In the genomic region with DNA sequence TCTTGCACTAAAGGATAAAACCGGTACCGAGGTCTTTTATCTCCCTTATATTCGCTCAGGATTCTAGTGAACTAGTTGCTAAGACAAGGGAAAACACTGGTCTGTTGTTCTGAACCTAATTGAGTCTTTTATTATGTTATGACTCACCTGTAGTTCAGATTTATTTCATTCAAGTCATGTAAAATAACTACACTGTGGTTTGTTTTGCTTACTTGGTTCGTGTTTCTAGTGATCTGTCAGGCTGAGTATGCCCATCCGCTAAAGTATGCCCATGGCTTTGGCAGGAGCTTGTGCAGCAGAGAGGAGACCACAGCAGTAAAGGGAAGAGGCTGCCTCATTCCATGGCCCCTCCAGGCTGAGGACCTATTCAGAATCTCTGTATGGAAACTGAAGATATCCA, we compare ENCODE assay signal across 11 cellular contexts.
DNase-seq lines count a peak whose midpoint lies in the region; ATAC-seq and TF ChIP-seq lines count a peak whose summit lies in the region.
"Had no signal": no experiment of that assay in that cellular context is flagged by ENCODE, and none has a peak within 500 bp of the region (broad histone marks: within the 10 kb centered on the region; RNA-seq: fewer than 3 reads in every experiment).

No MANE protein-coding gene starts in this region.

- POLR2A ChIA-PET in WTC11 (lab: Charles Lee): no interaction called here
- POLR2A ChIA-PET in naive thymus-derived CD4-positive, alpha-beta T cell (lab: Charles Lee): no interaction called here

- H3K4me1 Mint-ChIP-seq in WTC11: peaks cover 45% of the 10 kb centered on the region
- peaks cover 31 to 81% (median 74%) of the 10 kb centered on the region in 7 donors for H3K4me1 Mint-ChIP-seq in naive thymus-derived CD4-positive, alpha-beta T cell

- H3K9me3 ChIP-seq in naive thymus-derived CD4-positive, alpha-beta T cell (ENCODE audit: control insufficient read depth in 2 of 3, low read length in 3 of 3): no peaks in the 10 kb centered on the region

- H3K36me3 Mint-ChIP-seq in WTC11: peaks cover 7% of the 10 kb centered on the region; the same call in 1 of the 2 replicates
- peaks cover 4 to 47% (median 32%) of the 10 kb centered on the region in 5 donors for H3K36me3 Mint-ChIP-seq in naive thymus-derived CD4-positive, alpha-beta T cell

- H3K27me3 Mint-ChIP-seq in WTC11 (ENCODE audit: low read depth): no peaks in the 10 kb centered on the region
- H3K27me3 Mint-ChIP-seq in naive thymus-derived CD4-positive, alpha-beta T cell: no peaks in the 10 kb centered on the region

- H3K27me3 ChIP-seq in naive thymus-derived CD4-positive, alpha-beta T cell (ENCODE audit: control insufficient read depth in 2 of 2, insufficient read depth in 2 of 2, low read length in 2 of 2): no peaks in the 10 kb centered on the region
- H3K27me3 ChIP-seq: dorsolateral prefrontal cortex had no signal

- peaks cover 0 to 5% of the 10 kb centered on the region in 2 donors for H3K4me1 ChIP-seq in naive thymus-derived CD4-positive, alpha-beta T cell (ENCODE audit: control insufficient read depth in 2 of 2, insufficient read depth in 2 of 2, low read length in 2 of 2)

- H3K4me3 ChIP-seq in naive thymus-derived CD4-positive, alpha-beta T cell (ENCODE audit: low read length): no peak overlapping the region
- H3K4me3 ChIP-seq: dorsolateral prefrontal cortex had no signal

- peak; percentile 84 for DNase-seq in A172 (ENCODE audit: low spot score)
- DNase-seq in GM04504 (ENCODE audit: low read depth): peak; percentile 57
- no peak for DNase-seq in WTC11 (ENCODE audit: low spot score)
- peak; percentile 66 for DNase-seq in iris pigment epithelial cell (ENCODE audit: low read depth)
- no peak for DNase-seq in NCI-H128 (lab: John Stamatoyannopoulos, UW; ENCODE audit: unreplicated experiment)
- DNase-seq in epidermal melanocyte (ENCODE audit: insufficient read length, low spot score): no peak
- DNase-seq in naive thymus-derived CD4-positive, alpha-beta T cell: no peak
- DNase-seq: dorsolateral prefrontal cortex, GF-D8, NCI-H526 treated with DMSO at 0.1 percent for 48 hours had no signal

- no peak overlapping the region for H3K27ac ChIP-seq in naive thymus-derived CD4-positive, alpha-beta T cell (ENCODE audit: low read depth, low read length)

- TF ChIP-seq CTCF in WTC11 (IDR thresholded peaks at IDR 0.05): no peak

- no peak overlapping the region for H3K4me3 Mint-ChIP-seq in WTC11
- H3K4me3 Mint-ChIP-seq in naive thymus-derived CD4-positive, alpha-beta T cell: peak overlapping the region in 1 of 10 donors; percentile 3

- intact Hi-C loops in naive thymus-derived CD4-positive, alpha-beta T cell (cut with micrococcal nuclease): no loop called here

- CTCF ChIA-PET in WTC11 (lab: Charles Lee): no interaction called here
- CTCF ChIA-PET in naive thymus-derived CD4-positive, alpha-beta T cell (lab: Charles Lee): no interaction called here

- H3K9me3 Mint-ChIP-seq in WTC11: no peaks in the 10 kb centered on the region
- no peaks in the 10 kb centered on the region for H3K9me3 Mint-ChIP-seq in naive thymus-derived CD4-positive, alpha-beta T cell

- H3K27ac Mint-ChIP-seq in WTC11: peak overlapping the region; percentile 14
- peak overlapping the region in 2 of 9 donors; percentile 14 to 45 for H3K27ac Mint-ChIP-seq in naive thymus-derived CD4-positive, alpha-beta T cell

- ATAC-seq in WTC11 (no peak), GM21619 (IDR thresholded peaks at IDR 0.05; ENCODE audit: unreplicated experiment) (no peak)
- no peak for ATAC-seq in naive thymus-derived CD4-positive, alpha-beta T cell

- H3K36me3 ChIP-seq in naive thymus-derived CD4-positive, alpha-beta T cell (ENCODE audit: control insufficient read depth in 2 of 3, insufficient read depth in 3 of 3, low read length in 3 of 3): no peaks in the 10 kb centered on the region

TF ChIP-seq in WTC11, 78 proteins besides CTCF, POLR2A, EP300 and RAD21 (continues in another document):
- TF ChIP-seq USF2 (CRISPR knock-in tag; IDR thresholded peaks at IDR 0.05): no peak
- no peak for TF ChIP-seq ZNF671 (CRISPR knock-in tag; IDR thresholded peaks at IDR 0.05)
- TF ChIP-seq, protein P1, sequence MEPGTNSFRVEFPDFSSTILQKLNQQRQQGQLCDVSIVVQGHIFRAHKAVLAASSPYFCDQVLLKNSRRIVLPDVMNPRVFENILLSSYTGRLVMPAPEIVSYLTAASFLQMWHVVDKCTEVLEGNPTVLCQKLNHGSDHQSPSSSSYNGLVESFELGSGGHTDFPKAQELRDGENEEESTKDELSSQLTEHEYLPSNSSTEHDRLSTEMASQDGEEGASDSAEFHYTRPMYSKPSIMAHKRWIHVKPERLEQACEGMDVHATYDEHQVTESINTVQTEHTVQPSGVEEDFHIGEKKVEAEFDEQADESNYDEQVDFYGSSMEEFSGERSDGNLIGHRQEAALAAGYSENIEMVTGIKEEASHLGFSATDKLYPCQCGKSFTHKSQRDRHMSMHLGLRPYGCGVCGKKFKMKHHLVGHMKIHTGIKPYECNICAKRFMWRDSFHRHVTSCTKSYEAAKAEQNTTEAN (CRISPR knock-in tag; IDR thresholded peaks at IDR 0.05): no peak
- TF ChIP-seq TEAD4 (CRISPR knock-in tag; IDR thresholded peaks at IDR 0.05): no peak
- TF ChIP-seq ZNF416 (CRISPR knock-in tag; IDR thresholded peaks at IDR 0.05): no peak
- no peak for TF ChIP-seq CBFB (CRISPR knock-in tag; IDR thresholded peaks at IDR 0.05; ENCODE audit: low read depth)
- no peak for TF ChIP-seq ZNF532 (CRISPR knock-in tag; IDR thresholded peaks at IDR 0.05; ENCODE audit: borderline replicate concordance)
- no peak for TF ChIP-seq AFF4 (CRISPR knock-in tag; IDR thresholded peaks at IDR 0.05; ENCODE audit: borderline replicate concordance)

Comparison
In these comparisons a context has a peak if more than half of its experiments do, and no peak if none do; other contexts are left out.
1. DNase-seq: peak in A172 (single experiment), GM04504 (single experiment) and iris pigment epithelial cell (single experiment); none in WTC11 (single experiment), NCI-H128 (single experiment), epidermal melanocyte (single experiment) and naive thymus-derived CD4-positive, alpha-beta T cell (0 of 9).